In the genomic region with DNA sequence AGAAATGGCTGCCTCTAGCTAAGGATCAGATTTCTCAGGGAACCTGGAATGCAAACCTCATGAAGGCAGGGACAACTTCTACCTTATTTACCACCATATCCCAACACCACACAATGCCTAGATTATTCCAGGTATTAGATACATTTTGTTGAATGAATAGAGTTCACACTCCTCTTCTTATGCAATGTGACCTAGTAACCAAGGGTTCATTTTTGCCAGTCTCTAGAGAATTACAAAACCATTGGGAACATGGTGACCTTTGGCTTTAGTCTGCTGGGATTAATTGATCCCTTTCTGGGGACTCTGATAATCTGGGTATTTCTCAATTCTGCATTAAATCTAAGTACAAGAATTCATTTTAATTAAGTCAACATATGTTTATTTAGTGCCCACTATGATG, we compare ENCODE assay signal across 21 cellular contexts.
"Had no signal": no experiment of that assay in that cellular context is flagged by ENCODE, and none has a peak within 500 bp of the region (broad histone marks: within the 10 kb centered on the region; RNA-seq: fewer than 3 reads in every experiment).

No MANE protein-coding gene starts in this region.

- H3K4me2 ChIP-seq: neural progenitor cell had no signal

- H3K79me2 ChIP-seq: parathyroid adenoma had no signal

- H3K27me3 ChIP-seq: gastrocnemius medialis, neural progenitor cell, right atrium auricular region, sigmoid colon, tibial nerve, upper lobe of left lung had no signal

- H3K4me3 ChIP-seq: coronary artery, gastrocnemius medialis, neural progenitor cell, right atrium auricular region, sigmoid colon, skin epidermis, thoracic aorta, tibial nerve, upper lobe of left lung had no signal

- H3K4me1 ChIP-seq: gastrocnemius medialis, neural progenitor cell, parathyroid adenoma, right atrium auricular region, sigmoid colon, tibial nerve, upper lobe of left lung had no signal

- H2AFZ ChIP-seq: neural progenitor cell, parathyroid adenoma had no signal

- FAIRE-seq: keratinocyte, urothelium cell line had no signal

- H3K9me3 ChIP-seq: gastrocnemius medialis, right atrium auricular region, sigmoid colon, thoracic aorta, upper lobe of left lung had no signal

- H3K27ac ChIP-seq: coronary artery, gastrocnemius medialis, neural progenitor cell, parathyroid adenoma, right atrium auricular region, sigmoid colon, skin epidermis, thoracic aorta, tibial nerve, upper lobe of left lung had no signal

- DNase-seq: dermis blood vessel endothelial cell; foreskin fibroblast; gastrocnemius medialis; head of caudate nucleus; mesendoderm; midbrain; naive thymus-derived CD4-positive, alpha-beta T cell; sigmoid colon; stimulated activated CD4-positive, alpha-beta T cell treated with anti-CD3 and anti-CD28 coated beads, Interleukin-15, amount 100 ng/mL, for 24 hours; stimulated activated CD4-positive, alpha-beta T cell treated with anti-CD3 and anti-CD28 coated beads, Interleukin-2, amount 100 ng/mL, for 48 hours; stimulated activated naive B cell treated with anti-CD40 and anti-IgM and Interleukin-4, amounts not matched to agents 10 μg/mL and 1 μg/mL and 100 μg/mL, for 72 hours; upper lobe of left lung had no signal

- H3K9ac ChIP-seq: neural progenitor cell, parathyroid adenoma had no signal

- H3K36me3 ChIP-seq: gastrocnemius medialis, neural progenitor cell, right atrium auricular region, sigmoid colon, thoracic aorta, tibial nerve, upper lobe of left lung had no signal

- ATAC-seq: gastrocnemius medialis; naive thymus-derived CD4-positive, alpha-beta T cell; stimulated activated naive B cell treated with anti-CD40 and anti-IgM and Interleukin-4, amounts not matched to agents 10 μg/mL and 1 μg/mL and 100 μg/mL, for 72 hours had no signal
